ENCODE assay signal across 8 cellular contexts in genomic region chr9:109010676-109011655, GRCh38. TPM values are rescaled to one million over a fixed set of nuclear protein-coding genes. Genes with fewer than 3 reads are reported as not detected.
DNase-seq lines count a peak whose midpoint lies in the region; ATAC-seq lines count a peak whose summit lies in the region.

No MANE protein-coding gene starts in this region.

- peak; percentile 75 for DNase-seq in RPMI7951 (ENCODE audit: low read depth)
- DNase-seq in immature natural killer cell = peak in 2 of 3 donors; percentile 11 to 23
- peak; percentile 26 to 51 for DNase-seq in stimulated activated CD8-positive, alpha-beta memory T cell treated with anti-CD3 and anti-CD28 coated beads, Interleukin-2, amount 100 ng/mL, for 48 hours (ENCODE audit: low read depth in 2 of 2)
- no peak for DNase-seq in putamen (ENCODE audit: low spot score)
- no peak for DNase-seq in occipital lobe (lab: John Stamatoyannopoulos, UW)

- H3K9me3 Mint-ChIP-seq in activated naive CD4-positive, alpha-beta T cell treated with anti-CD3 and anti-CD28 coated beads, Interleukin-2, amount 50 U/mL, for 24 hours = no peaks in the 10 kb centered on the region
- H3K9me3 Mint-ChIP-seq in immature natural killer cell = no peaks in the 10 kb centered on the region

- peaks cover 3% of the 10 kb centered on the region for H3K27me3 Mint-ChIP-seq in activated naive CD4-positive, alpha-beta T cell treated with anti-CD3 and anti-CD28 coated beads, Interleukin-2, amount 50 U/mL, for 24 hours
- peaks cover 2 to 12% (median 6%) of the 10 kb centered on the region in 3 donors for H3K27me3 Mint-ChIP-seq in immature natural killer cell (ENCODE audit: low read depth in 3 of 3)

- ATAC-seq in GM18508 (IDR thresholded peaks at IDR 0.05; ENCODE audit: insufficient read depth, unreplicated experiment) (peak; percentile 40), HG02852 (IDR thresholded peaks at IDR 0.05; ENCODE audit: unreplicated experiment) (peak; percentile 30)

- H3K4me1 Mint-ChIP-seq in activated naive CD4-positive, alpha-beta T cell treated with anti-CD3 and anti-CD28 coated beads, Interleukin-2, amount 50 U/mL, for 24 hours = peaks cover 37% of the 10 kb centered on the region
- peaks cover 18 to 20% of the 10 kb centered on the region in 2 donors for H3K4me1 Mint-ChIP-seq in immature natural killer cell

- peak overlapping the region; percentile 38 for H3K27ac Mint-ChIP-seq in activated naive CD4-positive, alpha-beta T cell treated with anti-CD3 and anti-CD28 coated beads, Interleukin-2, amount 50 U/mL, for 24 hours
- H3K27ac Mint-ChIP-seq in immature natural killer cell = peak overlapping the region in 2 of 6 donors; percentile 25 to 47

- peak overlapping the region; percentile 97 for H3K4me3 Mint-ChIP-seq in activated naive CD4-positive, alpha-beta T cell treated with anti-CD3 and anti-CD28 coated beads, Interleukin-2, amount 50 U/mL, for 24 hours
- peak overlapping the region in 3 of 5 donors; percentile 26 to 99 (median 95) for H3K4me3 Mint-ChIP-seq in immature natural killer cell

- peaks cover 2% of the 10 kb centered on the region for H3K36me3 Mint-ChIP-seq in activated naive CD4-positive, alpha-beta T cell treated with anti-CD3 and anti-CD28 coated beads, Interleukin-2, amount 50 U/mL, for 24 hours
- no peaks in the 10 kb centered on the region for H3K36me3 Mint-ChIP-seq in immature natural killer cell

RNA-seq across cellular contexts. Expression of gene CTNNAL1, which starts 2.3 kb away (rescaled TPM):
- total RNA-seq in RPMI7951 (2014; rRNA removed; shearing (Covaris generic)) = 114 and 136 TPM in 2 replicates
- polyA plus RNA-seq in immature natural killer cell = 1 to 10 TPM in 2 of 3 donors, not detected in 1; 1.7 to 5.2 TPM
- total RNA-seq in occipital lobe = 14.0 TPM

Comparison
In these comparisons a context has a peak if more than half of its experiments do, and no peak if none do; other contexts are left out.
1. DNase-seq: peak in RPMI7951 (single experiment), immature natural killer cell (2 of 3) and stimulated activated CD8-positive, alpha-beta memory T cell treated with anti-CD3 and anti-CD28 coated beads, Interleukin-2, amount 100 ng/mL, for 48 hours (2 of 2); none in putamen (single experiment) and occipital lobe (single experiment).